8 cellular contexts compared by ENCODE assay signal in genomic region chr18:2571200-2572143, GRCh38. TPM values are rescaled to one million over a fixed set of nuclear protein-coding genes. Genes with fewer than 3 reads are reported as not detected.
DNase-seq lines count a peak whose midpoint lies in the region; ATAC-seq lines count a peak whose summit lies in the region.

METTL4 (minus strand) TSS chr18:2571505; CDS start chr18:2567216, 4,289 bp downstream.
NDC80 (plus strand) TSS chr18:2571557; CDS start chr18:2572986, 1,429 bp downstream.

- H3K9me3 Mint-ChIP-seq in IgD-negative memory B cell: no peaks in the 10 kb centered on the region
- H3K9me3 Mint-ChIP-seq in naive B cell: peaks cover 0 to 2% (median 0%) of the 10 kb centered on the region in 7 donors
- H3K9me3 Mint-ChIP-seq in stimulated activated effector memory CD8-positive, alpha-beta T cell treated with anti-CD3 and anti-CD28 coated beads, Interleukin-12 subunit alpha, Interleukin-12 subunit beta, amount 100 ng/mL, for 72 hours: no peaks in the 10 kb centered on the region

- H3K27me3 Mint-ChIP-seq in IgD-negative memory B cell (no peaks in the 10 kb centered on the region), naive B cell (no peaks in the 10 kb centered on the region)

- H3K36me3 Mint-ChIP-seq in IgD-negative memory B cell: peaks cover 3% of the 10 kb centered on the region
- H3K36me3 Mint-ChIP-seq in naive B cell: peaks cover 0 to 3% of the 10 kb centered on the region in 2 donors
- peaks cover 65% of the 10 kb centered on the region for H3K36me3 Mint-ChIP-seq in stimulated activated effector memory CD8-positive, alpha-beta T cell treated with anti-CD3 and anti-CD28 coated beads, Interleukin-12 subunit alpha, Interleukin-12 subunit beta, amount 100 ng/mL, for 72 hours

- H3K27ac Mint-ChIP-seq in IgD-negative memory B cell (peak within 1 kb of the TSS; percentile 97 to 99 (median 98)), naive B cell (peak within 1 kb of the TSS; percentile 96 to 99 (median 99))
- H3K27ac Mint-ChIP-seq in stimulated activated effector memory CD8-positive, alpha-beta T cell treated with anti-CD3 and anti-CD28 coated beads, Interleukin-12 subunit alpha, Interleukin-12 subunit beta, amount 100 ng/mL, for 72 hours: peak within 1 kb of the TSS; percentile 100

- H3K4me1 Mint-ChIP-seq in IgD-negative memory B cell: peaks cover 36 to 57% (median 37%) of the 10 kb centered on the region in 3 donors
- peaks cover 25 to 44% (median 41%) of the 10 kb centered on the region in 3 donors for H3K4me1 Mint-ChIP-seq in naive B cell
- peaks cover 47% of the 10 kb centered on the region for H3K4me1 Mint-ChIP-seq in stimulated activated effector memory CD8-positive, alpha-beta T cell treated with anti-CD3 and anti-CD28 coated beads, Interleukin-12 subunit alpha, Interleukin-12 subunit beta, amount 100 ng/mL, for 72 hours

- H3K4me3 Mint-ChIP-seq in IgD-negative memory B cell: peak within 1 kb of the TSS; percentile 98 to 100 (median 99)
- peak within 1 kb of the TSS; percentile 92 to 100 (median 99) for H3K4me3 Mint-ChIP-seq in naive B cell
- H3K4me3 Mint-ChIP-seq in stimulated activated effector memory CD8-positive, alpha-beta T cell treated with anti-CD3 and anti-CD28 coated beads, Interleukin-12 subunit alpha, Interleukin-12 subunit beta, amount 100 ng/mL, for 72 hours: peak within 1 kb of the TSS; percentile 99

- DNase-seq in DMS79 (lab: John Stamatoyannopoulos, UW) (peak; percentile 85), RKO (ENCODE audit: low spot score) (peak; percentile 92), activated T-helper 1 cell treated with Interleukin-2 at 50 U/mL for 16 hours (ENCODE audit: low read depth) (peak; percentile 72), fibroblast of gingiva (ENCODE audit: low read depth) (peak; percentile 88), naive B cell (peak; percentile 82)
- peak; percentile 74 to 93 for DNase-seq in stimulated activated effector memory CD8-positive, alpha-beta T cell treated with anti-CD3 and anti-CD28 coated beads, Interleukin-12 subunit alpha, Interleukin-12 subunit beta, amount 100 ng/mL, for 72 hours (ENCODE audit: low spot score in 2 of 2)

- ATAC-seq in GM21576 (IDR thresholded peaks at IDR 0.05; ENCODE audit: unreplicated experiment) (peak; percentile 77), naive B cell (ENCODE audit: low read depth in 2 of 2) (peak; percentile 89 to 92)
- peak; percentile 91 for ATAC-seq in stimulated activated effector memory CD8-positive, alpha-beta T cell treated with anti-CD3 and anti-CD28 coated beads, Interleukin-12 subunit alpha, Interleukin-12 subunit beta, amount 100 ng/mL, for 72 hours

RNA-seq across cellular contexts. Expression of gene METTL4, which starts in this region (rescaled TPM):
- polyA plus RNA-seq in IgD-negative memory B cell (11.6 TPM), naive B cell (ENCODE audit: low read depth in 6 of 6) (10 to 100 TPM in 5 of 6 donors, 1 to 10 TPM in 1; 4.0 to 18.0 (median 15.5) TPM)

RNA-seq across cellular contexts. Expression of gene NDC80, which starts in this region (rescaled TPM):
- polyA plus RNA-seq in IgD-negative memory B cell: 2.5 TPM
- 1 to 10 TPM in 5 of 6 donors, not detected in 1; 1.7 to 3.5 (median 2.7) TPM for polyA plus RNA-seq in naive B cell (ENCODE audit: low read depth in 6 of 6)

Comparison
In these comparisons a context has a peak if more than half of its experiments do, and no peak if none do; other contexts are left out.
1. Peak in every context shown above with its lines: DNase-seq and ATAC-seq.